In genomic region chr12:114683709-114684097, GRCh38 we compare ENCODE assay signal across 7 cellular contexts. TPM values are rescaled to one million over a fixed set of nuclear protein-coding genes. Genes with fewer than 3 reads are reported as not detected.
A peak's percentile ranks its signal among the peaks of the same experiment; 100 is the strongest.
DNase-seq lines count a peak whose midpoint lies in the region; ATAC-seq and TF ChIP-seq lines count a peak whose summit lies in the region.

No MANE protein-coding gene starts in this region.

- H3K36me3 ChIP-seq in MG63: peaks cover 21% of the 10 kb centered on the region
- no peaks in the 10 kb centered on the region for H3K36me3 ChIP-seq in brain microvascular endothelial cell (replicated peaks)
- no peaks in the 10 kb centered on the region for H3K36me3 ChIP-seq in kidney epithelial cell (ENCODE audit: control insufficient read depth, insufficient read depth, low read length)
- H3K36me3 ChIP-seq in subcutaneous abdominal adipose tissue (ENCODE audit: control insufficient read depth in 5 of 5, insufficient read depth in 5 of 5, low read length in 5 of 5): peaks cover 0 to 2% (median 1%) of the 10 kb centered on the region in 5 donors

- H3K9me3 ChIP-seq in MG63 (no peaks in the 10 kb centered on the region), subcutaneous abdominal adipose tissue (ENCODE audit: control insufficient read depth in 5 of 5, low read length in 5 of 5) (no peaks in the 10 kb centered on the region)

- H3K27ac ChIP-seq in brain microvascular endothelial cell: peak overlapping the region; percentile 66
- peak overlapping the region; percentile 95 for H3K27ac ChIP-seq in subcutaneous abdominal adipose tissue (ENCODE audit: low read depth, low read length)

- no peak for TF ChIP-seq CTCF in brain microvascular endothelial cell (IDR thresholded peaks at IDR 0.05; ENCODE audit: low read depth, low read length, missing control alignments)
- TF ChIP-seq CTCF in kidney epithelial cell (IDR thresholded peaks at IDR 0.05; ENCODE audit: insufficient read depth, low read length, poor library complexity, severe bottlenecking): no peak

- H3K4me3 ChIP-seq in MG63 (peak overlapping the region; percentile 65), brain microvascular endothelial cell (ENCODE audit: low read depth, low read length) (peak overlapping the region; percentile 82), kidney epithelial cell (ENCODE audit: low read depth, low read length) (peak overlapping the region; percentile 69), subcutaneous abdominal adipose tissue (ENCODE audit: low read depth in 1 of 5, low read length in 5 of 5) (peak overlapping the region; percentile 85 to 93 (median 91))

- DNase-seq in MG63: no peak
- DNase-seq in brain microvascular endothelial cell: no peak
- DNase-seq in kidney epithelial cell (ENCODE audit: low read depth): no peak
- DNase-seq in left lobe of liver (ENCODE audit: low spot score): no peak
- DNase-seq in NCI-H2029 (lab: John Stamatoyannopoulos, UW): no peak

- in situ Hi-C loops in brain microvascular endothelial cell (cut with HindIII; ENCODE audit: low pct_ligation_motif_present, low sequenced_read_pairs): loop anchor here (25.0 kb wide), 1 partner anchor 479 kb away; no protein-coding TSS in a partner anchor

- H3K4me1 ChIP-seq in subcutaneous abdominal adipose tissue (ENCODE audit: control insufficient read depth in 5 of 5, insufficient read depth in 5 of 5, low read length in 5 of 5): peaks cover 0 to 58% (median 31%) of the 10 kb centered on the region in 5 donors

- peak overlapping the region; percentile 70 to 95 (median 84) for H3K9ac ChIP-seq in subcutaneous abdominal adipose tissue (ENCODE audit: low read length in 5 of 5)

- ATAC-seq in GM21360 (IDR thresholded peaks at IDR 0.05; ENCODE audit: unreplicated experiment) (no peak), left lobe of liver (no peak)

- H3K27me3 ChIP-seq in MG63 (no peaks in the 10 kb centered on the region), brain microvascular endothelial cell (replicated peaks) (peaks cover 19% of the 10 kb centered on the region), kidney epithelial cell (ENCODE audit: control insufficient read depth, insufficient read depth, low read length) (peaks cover 29% of the 10 kb centered on the region), subcutaneous abdominal adipose tissue (ENCODE audit: control insufficient read depth in 5 of 5, insufficient read depth in 4 of 5, low read length in 5 of 5) (peaks cover 0 to 15% (median 5%) of the 10 kb centered on the region in 5 donors)

RNA-seq across cellular contexts. Expression of gene TBX3, which starts 0.3 kb away (rescaled TPM):
- 7.1 and 7.7 TPM in 2 replicates for total RNA-seq in MG63 (2014; rRNA removed; shearing (Covaris generic); ENCODE audit: low replicate concordance)
- 12.2 and 12.7 TPM in 2 replicates for total RNA-seq in kidney epithelial cell
- total RNA-seq in left lobe of liver: 37.2 TPM
